11 cellular contexts compared by ENCODE assay signal in genomic region chr2:126467367-126468054, GRCh38.
DNase-seq lines count a peak whose midpoint lies in the region; ATAC-seq and TF ChIP-seq lines count a peak whose summit lies in the region.
"Had no signal": no experiment of that assay in that cellular context is flagged by ENCODE, and none has a peak within 500 bp of the region (broad histone marks: within the 10 kb centered on the region; RNA-seq: fewer than 3 reads in every experiment).

No MANE protein-coding gene starts in this region.

- POLR2A ChIA-PET in activated B cell treated with CpG ODN at 0.5 μM for 24 hours (lab: Charles Lee), result no interaction called here

- ATAC-seq in GM18867 (IDR thresholded peaks at IDR 0.05; ENCODE audit: unreplicated experiment), result peak; percentile 97
- peak; percentile 84 for ATAC-seq in GM21367 (IDR thresholded peaks at IDR 0.05; ENCODE audit: unreplicated experiment)
- ATAC-seq in HG03025 (IDR thresholded peaks at IDR 0.05; ENCODE audit: low FRiP score, unreplicated experiment), result peak; percentile 78
- peak; percentile 40 for ATAC-seq in activated B cell treated with CpG ODN at 0.5 μM for 24 hours (ENCODE audit: low read depth)
- ATAC-seq: activated T-cell treated with anti-CD3 and anti-CD28 coated beads, Interleukin-2, amount 50 U/mL, for 4 hours had no signal

- DNase-seq in activated B cell treated with CpG ODN at 0.5 μM for 24 hours (no peak), NCI-H1694 treated with DMSO at 0.1 percent for 48 hours (lab: John Stamatoyannopoulos, UW) (no peak), UCSD-AML1 (lab: John Stamatoyannopoulos, UW; ENCODE audit: unreplicated experiment) (no peak), NCI-H146 (lab: John Stamatoyannopoulos, UW) (no peak), cerebellum (ENCODE audit: low spot score) (no peak)
- DNase-seq: activated T-cell treated with anti-CD3 and anti-CD28 coated beads, Interleukin-2, amount 50 U/mL, for 4 hours; NCI-H526 treated with DMSO at 0.1 percent for 48 hours had no signal

- CTCF ChIA-PET in activated B cell treated with CpG ODN at 0.5 μM for 24 hours (lab: Charles Lee), result no interaction called here

- H3K27ac Mint-ChIP-seq in activated B cell treated with CpG ODN at 0.5 μM for 24 hours, result no peak overlapping the region

- no peaks in the 10 kb centered on the region for H3K36me3 Mint-ChIP-seq in activated B cell treated with CpG ODN at 0.5 μM for 24 hours (ENCODE audit: low read depth)

- peaks cover 9% of the 10 kb centered on the region for H3K4me1 Mint-ChIP-seq in activated B cell treated with CpG ODN at 0.5 μM for 24 hours
- H3K4me1 Mint-ChIP-seq: neural crest cell had no signal

- intact Hi-C loops in activated B cell treated with CpG ODN at 0.5 μM for 24 hours (cut with micrococcal nuclease), result no loop called here

- no peaks in the 10 kb centered on the region for H3K9me3 Mint-ChIP-seq in activated B cell treated with CpG ODN at 0.5 μM for 24 hours
- H3K9me3 Mint-ChIP-seq: activated T-cell treated with anti-CD3 and anti-CD28 coated beads, Interleukin-2, amount 50 U/mL, for 4 hours had no signal

- no peak overlapping the region for H3K4me3 Mint-ChIP-seq in activated B cell treated with CpG ODN at 0.5 μM for 24 hours
- H3K4me3 Mint-ChIP-seq: activated T-cell treated with anti-CD3 and anti-CD28 coated beads, Interleukin-2, amount 50 U/mL, for 4 hours; neural crest cell had no signal

- TF ChIP-seq CTCF in activated B cell treated with CpG ODN at 0.5 μM for 24 hours (IDR thresholded peaks at IDR 0.05), result no peak

- peaks cover 2% of the 10 kb centered on the region for H3K27me3 Mint-ChIP-seq in activated B cell treated with CpG ODN at 0.5 μM for 24 hours

Comparison
In these comparisons a context has a peak if more than half of its experiments do, and no peak if none do; other contexts are left out.
1. ATAC-seq: peak in every context shown above with its lines; median percentile 97 in GM18867; 84 in GM21367; 78 in HG03025; 40 in activated B cell treated with CpG ODN at 0.5 μM for 24 hours.